In genomic region chr7:25665903-25666670, GRCh38 we compare ENCODE assay signal across 21 cellular contexts.
DNase-seq lines count a peak whose midpoint lies in the region; ATAC-seq and TF ChIP-seq lines count a peak whose summit lies in the region.
"Had no signal": no experiment of that assay in that cellular context is flagged by ENCODE, and none has a peak within 500 bp of the region (broad histone marks: within the 10 kb centered on the region; RNA-seq: fewer than 3 reads in every experiment).

No MANE protein-coding gene starts in this region.

- H4K20me1 ChIP-seq in SK-N-SH (ENCODE audit: insufficient read depth): no peaks in the 10 kb centered on the region
- H4K20me1 ChIP-seq: BLaER1 treated with 17β-estradiol and CSF1 and Interleukin-3, amounts not matched to agents 10 nM and 100 nM had no signal

- no peaks in the 10 kb centered on the region for H3K36me3 ChIP-seq in SK-N-SH (replicated peaks in 1 of 2; ENCODE audit: control insufficient read depth in 1 of 2, insufficient read depth in 2 of 2, low read length in 1 of 2)
- no peaks in the 10 kb centered on the region for H3K36me3 ChIP-seq in esophagus squamous epithelium
- no peaks in the 10 kb centered on the region for H3K36me3 ChIP-seq in uterus
- H3K36me3 ChIP-seq in gastrocnemius medialis: no peaks in the 10 kb centered on the region
- H3K36me3 ChIP-seq in upper lobe of left lung: no peaks in the 10 kb centered on the region
- H3K36me3 ChIP-seq: BLaER1 treated with 17β-estradiol and CSF1 and Interleukin-3, amounts not matched to agents 10 nM and 100 nM; MG63; SJSA1 had no signal

- peaks cover 67% of the 10 kb centered on the region for H3K4me1 Mint-ChIP-seq in nephron

- H3K4me3 ChIP-seq in SK-N-SH (ENCODE audit: low read depth in 2 of 2, low read length in 1 of 2) (no peak overlapping the region), esophagus squamous epithelium (no peak overlapping the region), uterus (no peak overlapping the region), gastrocnemius medialis (no peak overlapping the region), upper lobe of left lung (no peak overlapping the region)
- H3K4me3 ChIP-seq: BLaER1 treated with 17β-estradiol and CSF1 and Interleukin-3, amounts not matched to agents 10 nM and 100 nM; MG63; SJSA1 had no signal

- no peaks in the 10 kb centered on the region for H3K36me3 Mint-ChIP-seq in nephron (ENCODE audit: low read depth)
- H3K36me3 Mint-ChIP-seq: CD8-positive, alpha-beta T cell had no signal

- H3K27me3 Mint-ChIP-seq in nephron (ENCODE audit: low read depth): peaks cover 5% of the 10 kb centered on the region

- no peak for ATAC-seq in SK-N-SH treated with all-trans-retinoic acid at 6 μM for 48 hours
- no peak for ATAC-seq in gastrocnemius medialis
- no peak for ATAC-seq in upper lobe of left lung (ENCODE audit: low FRiP score in 2 of 2)
- no peak for ATAC-seq in GM18858 (IDR thresholded peaks at IDR 0.05; ENCODE audit: unreplicated experiment)
- ATAC-seq: CD8-positive, alpha-beta T cell had no signal

- H3K79me2 ChIP-seq in SK-N-SH (ENCODE audit: insufficient read depth): no peaks in the 10 kb centered on the region

- H3F3A ChIP-seq in SK-N-SH (replicated peaks; ENCODE audit: insufficient read depth): no peaks in the 10 kb centered on the region

- no peak for DNase-seq in SK-N-SH
- DNase-seq in esophagus squamous epithelium (lab: John Stamatoyannopoulos, UW): no peak
- DNase-seq in uterus: no peak
- DNase-seq in gastrocnemius medialis: no peak
- no peak for DNase-seq in upper lobe of left lung
- DNase-seq: ACHN; CD8-positive, alpha-beta T cell; GF-D8; H7; Kasumi-1; MG63; NCI-H1417; NCI-H1694 treated with DMSO at 0.1 percent for 48 hours; NCI-H526 treated with DMSO at 0.1 percent for 48 hours; OCI-M1 had no signal

- H2AFZ ChIP-seq in SK-N-SH (ENCODE audit: low read depth): no peak overlapping the region

- no peaks in the 10 kb centered on the region for H3K27me3 ChIP-seq in SK-N-SH (ENCODE audit: insufficient read depth)
- H3K27me3 ChIP-seq in esophagus squamous epithelium: peaks cover 0 to 4% (median 0%) of the 10 kb centered on the region in 4 donors
- no peaks in the 10 kb centered on the region for H3K27me3 ChIP-seq in uterus
- no peaks in the 10 kb centered on the region for H3K27me3 ChIP-seq in gastrocnemius medialis
- no peaks in the 10 kb centered on the region for H3K27me3 ChIP-seq in upper lobe of left lung
- H3K27me3 ChIP-seq: BLaER1 treated with 17β-estradiol and CSF1 and Interleukin-3, amounts not matched to agents 10 nM and 100 nM; SJSA1 had no signal

- TF ChIP-seq POLR2A in esophagus squamous epithelium (IDR thresholded peaks at IDR 0.05) (no peak), uterus (IDR thresholded peaks at IDR 0.05) (no peak), gastrocnemius medialis (IDR thresholded peaks at IDR 0.05) (no peak), upper lobe of left lung (IDR thresholded peaks at IDR 0.05) (no peak)

- no peak overlapping the region for H3K4me2 ChIP-seq in SK-N-SH
- H3K4me2 ChIP-seq: BLaER1 treated with 17β-estradiol and CSF1 and Interleukin-3, amounts not matched to agents 10 nM and 100 nM had no signal

- in situ Hi-C loops in gastrocnemius medialis (cut with MboI; ENCODE audit: low sequenced_read_pairs in 4 of 4): loop anchor here in 1 of 4 donors (5.0 kb wide), 2 partner anchors 101 to 176 kb away; no protein-coding TSS in a partner anchor

- TF ChIP-seq EP300 in SK-N-SH (IDR thresholded peaks at IDR 0.05; ENCODE audit: borderline replicate concordance in 1 of 2, low read depth in 1 of 2, low read length in 1 of 2) (no peak), upper lobe of left lung (IDR thresholded peaks at IDR 0.05) (no peak)

- TF ChIP-seq CTCF in SK-N-SH (IDR thresholded peaks at IDR 0.05) (no peak), esophagus squamous epithelium (IDR thresholded peaks at IDR 0.05) (no peak), nephron (IDR thresholded peaks at IDR 0.05; ENCODE audit: unreplicated experiment in 3 of 3) (no peak), uterus (IDR thresholded peaks at IDR 0.05) (no peak), gastrocnemius medialis (IDR thresholded peaks at IDR 0.05 in 4 of 5, conservative IDR thresholded peaks at IDR 0.05 in 1 of 5) (no peak), upper lobe of left lung (IDR thresholded peaks at IDR 0.05) (no peak)

- H3K4me3 Mint-ChIP-seq in nephron: peak overlapping the region in 1 of 3 experiments; percentile 19
- H3K4me3 Mint-ChIP-seq: CD8-positive, alpha-beta T cell had no signal

- intact Hi-C loops in esophagus squamous epithelium (cut with DNase I): no loop called here
- intact Hi-C loops in uterus (cut with DNase I; ENCODE audit: low total_unique reads): no loop called here
- intact Hi-C loops in gastrocnemius medialis (cut with DNase I; ENCODE audit: low total_unique reads): no loop called here

- POLR2A ChIA-PET in SK-N-SH (lab: Yijun Ruan, JAX): no interaction called here

- 8% methylated on average over 3 of the region's 3 CpGs for WGBS in SK-N-SH (ENCODE audit: low lambda C conversion rate)
- WGBS in esophagus squamous epithelium, 2 donors: 44 to 60% methylated on average over 3 of the region's 3 CpGs
- 77 to 83% methylated on average over 3 of the region's 3 CpGs for WGBS in upper lobe of left lung, 2 donors

- H3K9me3 ChIP-seq in SK-N-SH (no peaks in the 10 kb centered on the region), esophagus squamous epithelium (no peaks in the 10 kb centered on the region), uterus (no peaks in the 10 kb centered on the region), gastrocnemius medialis (no peaks in the 10 kb centered on the region), upper lobe of left lung (no peaks in the 10 kb centered on the region)
- H3K9me3 ChIP-seq: BLaER1 treated with 17β-estradiol and CSF1 and Interleukin-3, amounts not matched to agents 10 nM and 100 nM; MG63; SJSA1 had no signal

- peak overlapping the region; percentile 71 to 92 (median 89) for H3K27ac Mint-ChIP-seq in nephron
- H3K27ac Mint-ChIP-seq: CD8-positive, alpha-beta T cell had no signal

- H3K9me2 ChIP-seq in SK-N-SH: no peaks in the 10 kb centered on the region

- H3K27ac ChIP-seq in SK-N-SH (ENCODE audit: low read depth in 2 of 2, low read length in 1 of 2) (no peak overlapping the region; a peak in 1 of 4 replicates), esophagus squamous epithelium (peak overlapping the region; percentile 35 to 82 (median 71)), uterus (peak overlapping the region; percentile 82), gastrocnemius medialis (no peak overlapping the region), upper lobe of left lung (no peak overlapping the region)
- H3K27ac ChIP-seq: 22Rv1; BLaER1 treated with 17β-estradiol and CSF1 and Interleukin-3, amounts not matched to agents 10 nM and 100 nM; SJSA1 had no signal

- H3K4me1 ChIP-seq in SK-N-SH (ENCODE audit: control insufficient read depth in 1 of 2, insufficient read depth in 2 of 2, low read depth in 1 of 2, low read length in 1 of 2) (peaks cover 0 to 55% of the 10 kb centered on the region in 2 experiments; a peak in 2 of 4 replicates), esophagus squamous epithelium (peaks cover 0 to 51% (median 21%) of the 10 kb centered on the region in 3 donors), uterus (peaks cover 13 to 16% of the 10 kb centered on the region in 2 donors), gastrocnemius medialis (peaks cover 50 to 66% of the 10 kb centered on the region in 2 donors), upper lobe of left lung (peaks cover 0 to 2% (median 0%) of the 10 kb centered on the region in 4 donors)
- H3K4me1 ChIP-seq: BLaER1 treated with 17β-estradiol and CSF1 and Interleukin-3, amounts not matched to agents 10 nM and 100 nM; SJSA1 had no signal

- TF ChIP-seq RAD21 in SK-N-SH (IDR thresholded peaks at IDR 0.05; ENCODE audit: low read length): no peak

- H3K9ac ChIP-seq in SK-N-SH: no peak overlapping the region
- H3K9ac ChIP-seq: BLaER1 treated with 17β-estradiol and CSF1 and Interleukin-3, amounts not matched to agents 10 nM and 100 nM had no signal

- H3K9me3 Mint-ChIP-seq in nephron: no peaks in the 10 kb centered on the region
- H3K9me3 Mint-ChIP-seq: CD8-positive, alpha-beta T cell had no signal

- CTCF ChIA-PET in SK-N-SH (lab: Yijun Ruan, JAX): interaction anchor here (1.0 to 4.7 kb wide), 4 partner anchors 18 to 406 kb away, joined by 3 to 23 read pairs (median 3); no protein-coding TSS in a partner anchor

TF ChIP-seq in SK-N-SH, 30 proteins besides CTCF, POLR2A, EP300 and RAD21:
- 0 out of 2 replicates have a peak, but pooled peaks have one; percentile 19 for TF ChIP-seq GATA2 (CRISPR knock-in tag; IDR thresholded peaks at IDR 0.05)
- no peak for TF ChIP-seq JUND (IDR thresholded peaks at IDR 0.05)
- no peak for TF ChIP-seq EZH2phosphoT487 (IDR thresholded peaks at IDR 0.05; ENCODE audit: borderline replicate concordance, low read depth)
- TF ChIP-seq SIN3A (IDR thresholded peaks at IDR 0.05; ENCODE audit: borderline replicate concordance, low read depth, low read length): no peak

TF ChIP-seq in SK-N-SH treated with all-trans-retinoic acid at 6 μM for 48 hours, 23 proteins besides CTCF, POLR2A, EP300 and RAD21 (continues in another document):
- TF ChIP-seq ISL1 (CRISPR knock-in tag; IDR thresholded peaks at IDR 0.05): no peak
- TF ChIP-seq PPARA (CRISPR knock-in tag; IDR thresholded peaks at IDR 0.05; ENCODE audit: borderline replicate concordance): no peak
- TF ChIP-seq CSDC2 (CRISPR knock-in tag; IDR thresholded peaks at IDR 0.05): no peak
- TF ChIP-seq POU6F1 (CRISPR knock-in tag; IDR thresholded peaks at IDR 0.05; ENCODE audit: borderline replicate concordance, low read depth): no peak
- TF ChIP-seq RARB (CRISPR knock-in tag; IDR thresholded peaks at IDR 0.05): no peak
- no peak for TF ChIP-seq ZC3H10 (CRISPR knock-in tag; IDR thresholded peaks at IDR 0.05)
- no peak for TF ChIP-seq ZFP30 (CRISPR knock-in tag; IDR thresholded peaks at IDR 0.05)
- no peak for TF ChIP-seq ZNF70 (CRISPR knock-in tag; IDR thresholded peaks at IDR 0.05)
- TF ChIP-seq TCF4 (CRISPR knock-in tag; IDR thresholded peaks at IDR 0.05; ENCODE audit: borderline replicate concordance): no peak

Comparison
In these comparisons a context has a peak if more than half of its experiments do, and no peak if none do; other contexts are left out.
1. H3K27ac ChIP-seq: peak in esophagus squamous epithelium (4 of 4) and uterus (2 of 2); none in SK-N-SH (0 of 2), gastrocnemius medialis (0 of 4) and upper lobe of left lung (0 of 4).